ENCODE assay signal across 10 cellular contexts in the genomic region with DNA sequence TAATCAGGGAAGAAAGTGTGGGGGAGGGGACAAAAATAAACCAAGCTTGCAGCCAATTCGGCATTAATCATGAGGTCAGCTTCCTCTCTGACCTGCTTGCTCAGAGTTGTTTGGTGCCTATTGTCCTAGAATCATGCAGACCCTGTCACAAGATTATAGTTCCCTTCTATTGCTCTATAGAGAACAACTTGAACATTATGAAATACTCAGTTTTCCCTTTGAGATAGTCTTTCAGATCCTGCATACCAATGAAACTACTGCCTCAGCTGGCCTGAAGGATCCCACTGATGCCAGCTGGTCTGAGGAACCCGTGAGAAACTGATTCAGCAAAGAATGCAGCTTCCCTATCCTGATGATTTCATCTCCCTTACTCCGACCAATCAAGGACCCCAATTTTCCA. TPM values are rescaled to one million over a fixed set of nuclear protein-coding genes. Genes with fewer than 3 reads are reported as not detected.
DNase-seq lines count a peak whose midpoint lies in the region; ATAC-seq, FAIRE-seq and TF ChIP-seq lines count a peak whose summit lies in the region.
"Had no signal": no experiment of that assay in that cellular context is flagged by ENCODE, and none has a peak within 500 bp of the region (broad histone marks: within the 10 kb centered on the region; RNA-seq: fewer than 3 reads in every experiment).

No MANE protein-coding gene starts in this region.

- H3K79me2 ChIP-seq in trophoblast cell (ENCODE audit: control insufficient read depth, insufficient read depth, low read length, poor library complexity): no peaks in the 10 kb centered on the region

- H3K27ac ChIP-seq in VCaP: peak overlapping the region; percentile 66
- no peak overlapping the region for H3K27ac ChIP-seq in trophoblast cell (ENCODE audit: low read depth, low read length)

- TF ChIP-seq CTCF in Calu3 (IDR thresholded peaks at IDR 0.05; ENCODE audit: unreplicated experiment) (no peak), VCaP (conservative IDR thresholded peaks at IDR 0.05) (no peak), fibroblast of pulmonary artery (IDR thresholded peaks at IDR 0.05; ENCODE audit: low read length, missing control alignments) (no peak)

- no peak overlapping the region for H3K9ac ChIP-seq in trophoblast cell (ENCODE audit: low read length)

- H2BK120ac ChIP-seq in trophoblast cell (ENCODE audit: insufficient read depth, low read length, poor library complexity): no peak overlapping the region

- DNase-seq in Calu3: no peak
- DNase-seq in fibroblast of pulmonary artery (ENCODE audit: low read depth): peak; percentile 90
- peak in 1 of 2 donors; percentile 30 for DNase-seq in trophoblast cell
- no peak for DNase-seq in RCC 7860 (ENCODE audit: low spot score)
- DNase-seq in GOT3 (lab: John Stamatoyannopoulos, UW): no peak
- DNase-seq: activated gamma-delta T cell treated with Interleukin-2 at 50 U/mL for 16 hours had no signal

- no peak overlapping the region for H4K12ac ChIP-seq in trophoblast cell (ENCODE audit: low read depth, low read length)

- no CpG with 5 or more reads among the region's 3 CpGs for WGBS in trophoblast cell (ENCODE audit: extremely low coverage, insufficient coverage, insufficient read length)

- H3K9me3 Mint-ChIP-seq in Calu3 (ENCODE audit: low read depth, unreplicated experiment): no peaks in the 10 kb centered on the region

- no peak overlapping the region for H3K18ac ChIP-seq in trophoblast cell (ENCODE audit: low read length)

- H3K4me2 ChIP-seq in trophoblast cell (ENCODE audit: low read length): no peak overlapping the region

- H3K36me3 Mint-ChIP-seq in Calu3 (ENCODE audit: insufficient read depth, unreplicated experiment): peaks cover 15% of the 10 kb centered on the region

- peaks cover 8% of the 10 kb centered on the region for H3K4me1 Mint-ChIP-seq in Calu3 (ENCODE audit: low read depth, unreplicated experiment)

- ATAC-seq in HG03159 (IDR thresholded peaks at IDR 0.05; ENCODE audit: unreplicated experiment): no peak
- ATAC-seq in HG02610 (IDR thresholded peaks at IDR 0.05; ENCODE audit: unreplicated experiment): no peak

- H2AFZ ChIP-seq in trophoblast cell (ENCODE audit: insufficient read depth, low read length, poor library complexity): no peak overlapping the region

- peak overlapping the region; percentile 52 for H4K8ac ChIP-seq in trophoblast cell (ENCODE audit: low read depth, low read length)

- H3K4me3 ChIP-seq in fibroblast of pulmonary artery (replicated peaks; ENCODE audit: low read depth, low read length): no peak overlapping the region
- no peak overlapping the region for H3K4me3 ChIP-seq in trophoblast cell (ENCODE audit: low read depth, low read length)

- CTCF ChIA-PET in Calu3 (lab: Charles Lee): interaction anchor here (1.7 kb wide), 1 partner anchor 9 kb away, joined by 6 read pairs; no protein-coding TSS in a partner anchor

- H2BK12ac ChIP-seq in trophoblast cell (ENCODE audit: low read length): no peak overlapping the region

- H4K91ac ChIP-seq in trophoblast cell (ENCODE audit: low read depth, low read length): no peak overlapping the region

- no peak overlapping the region for H3K4ac ChIP-seq in trophoblast cell (ENCODE audit: low read depth, low read length)

- H3K27me3 ChIP-seq in trophoblast cell (ENCODE audit: insufficient read depth, low read length): peaks cover 4% of the 10 kb centered on the region

- no peak overlapping the region for H2AK5ac ChIP-seq in trophoblast cell (ENCODE audit: low read length)

- H3K79me1 ChIP-seq in trophoblast cell (ENCODE audit: low read length): no peaks in the 10 kb centered on the region

- BruUV-seq in Calu3 (replicated peaks; lab: Mats Ljungman, UMichigan): no TSS peak

- no peak overlapping the region for H3K23ac ChIP-seq in trophoblast cell (ENCODE audit: low read length)

- peaks cover 3 to 4% of the 10 kb centered on the region in 2 experiments for H3K4me1 ChIP-seq in trophoblast cell (ENCODE audit: control insufficient read depth in 1 of 2, insufficient read depth in 2 of 2, low read length in 2 of 2)

- H3K27ac Mint-ChIP-seq in Calu3 (ENCODE audit: unreplicated experiment): no peak overlapping the region

- FAIRE-seq in RCC 7860 (lab: Jason Lieb, UNC): no peak
- FAIRE-seq: H54 had no signal

- intact Hi-C loops in Calu3 (cut with micrococcal nuclease; ENCODE audit: unreplicated experiment): no loop called here

- H2BK5ac ChIP-seq in trophoblast cell (ENCODE audit: low read depth, low read length, poor library complexity): no peak overlapping the region

- H3K4me3 Mint-ChIP-seq in Calu3 (ENCODE audit: low read depth, unreplicated experiment): peak overlapping the region; percentile 82

- no peak overlapping the region for H3K14ac ChIP-seq in trophoblast cell (ENCODE audit: low read length)

- peaks cover 4% of the 10 kb centered on the region for H3K9me3 ChIP-seq in trophoblast cell (ENCODE audit: insufficient read depth, low read depth, low read length)

- no peaks in the 10 kb centered on the region for H3K27me3 Mint-ChIP-seq in Calu3 (ENCODE audit: unreplicated experiment)

- no peaks in the 10 kb centered on the region for H3K36me3 ChIP-seq in trophoblast cell (ENCODE audit: control insufficient read depth in 1 of 2, insufficient read depth in 2 of 2, low read length in 2 of 2)

RNA-seq across cellular contexts. Expression of a gene that starts 1.0 kb away (rescaled TPM):
- 3.3 and 3.9 TPM in 2 replicates for total RNA-seq in Calu3 (2022)
- polyA plus RNA-seq in trophoblast cell (2013): 1.00 and 1.0 TPM in 2 replicates

RNA-seq across cellular contexts. Expression of a gene that starts 31.2 kb away (rescaled TPM):
- 0.21 TPM in 1 of 2 replicates, not detected in the other for total RNA-seq in Calu3 (2022)
- polyA plus RNA-seq in trophoblast cell (2013): 0.03 and 0.18 TPM in 2 replicates
